20 cellular contexts compared by ENCODE assay signal in genomic region chr15:47675735-47676134, GRCh38. TPM values are rescaled to one million over a fixed set of nuclear protein-coding genes. Genes with fewer than 3 reads are reported as not detected.
A peak's percentile ranks its signal among the peaks of the same experiment; 100 is the strongest.
DNase-seq lines count a peak whose midpoint lies in the region; ATAC-seq and TF ChIP-seq lines count a peak whose summit lies in the region.
"Had no signal": no experiment of that assay in that cellular context is flagged by ENCODE, and none has a peak within 500 bp of the region (broad histone marks: within the 10 kb centered on the region; RNA-seq: fewer than 3 reads in every experiment).

No MANE protein-coding gene starts in this region.

- H3K9me2 ChIP-seq in neural cell (ENCODE audit: insufficient read depth, low read length), result no peaks in the 10 kb centered on the region

- no peak overlapping the region for H3K9ac ChIP-seq in neural cell (ENCODE audit: low read length)
- H3K9ac ChIP-seq: BLaER1 treated with 17β-estradiol and CSF1 and Interleukin-3, amounts not matched to agents 10 nM and 100 nM had no signal

- TF ChIP-seq RAD21 in neural cell (conservative IDR thresholded peaks at IDR 0.05), result no peak

- H3K4me1 ChIP-seq in ascending aorta, result no peaks in the 10 kb centered on the region
- H3K4me1 ChIP-seq: HAP-1, SJCRH30 had no signal

- H2AFZ ChIP-seq in neural cell (ENCODE audit: low read depth, low read length), result no peak overlapping the region

- no peak overlapping the region for H3K4me2 ChIP-seq in neural cell (ENCODE audit: low read length)
- H3K4me2 ChIP-seq: BLaER1 treated with 17β-estradiol and CSF1 and Interleukin-3, amounts not matched to agents 10 nM and 100 nM had no signal

- peak; percentile 4 for DNase-seq in NCI-H2227 (lab: John Stamatoyannopoulos, UW; ENCODE audit: unreplicated experiment)
- no peak for DNase-seq in NCI-H2227 treated with DMSO at 0.1 percent for 48 hours (lab: John Stamatoyannopoulos, UW)
- peak; percentile 11 for DNase-seq in MG63
- peak; percentile 54 for DNase-seq in ecto neural progenitor cell (ENCODE audit: low spot score)
- DNase-seq in AG08396 (ENCODE audit: low spot score), result no peak
- no peak for DNase-seq in ascending aorta (ENCODE audit: low spot score in 2 of 2)
- DNase-seq: Kasumi-1, NCI-H2029, NCI-H2171 treated with DMSO at 0.1 percent for 48 hours, NCI-H526, PC-3, SJCRH30 had no signal

- intact Hi-C loops in ascending aorta (cut with DNase I), result no loop called here

- H3K27ac ChIP-seq in neural cell (ENCODE audit: low read length), result peak overlapping the region; percentile 83
- H3K27ac ChIP-seq in ascending aorta, result no peak overlapping the region
- H3K27ac ChIP-seq: BLaER1 treated with 17β-estradiol and CSF1 and Interleukin-3, amounts not matched to agents 10 nM and 100 nM; HL-60; RWPE1; SJCRH30 had no signal

- no peak for ATAC-seq in HG03095 (IDR thresholded peaks at IDR 0.05; ENCODE audit: unreplicated experiment)
- ATAC-seq: PC-3 had no signal

- H4K20me1 ChIP-seq in neural cell (ENCODE audit: insufficient read depth), result peaks cover 3% of the 10 kb centered on the region
- H4K20me1 ChIP-seq: BLaER1 treated with 17β-estradiol and CSF1 and Interleukin-3, amounts not matched to agents 10 nM and 100 nM had no signal

- H3F3A ChIP-seq in neural cell (ENCODE audit: insufficient read depth, low read length, poor library complexity, severe bottlenecking), result peaks cover 13% of the 10 kb centered on the region

- no peaks in the 10 kb centered on the region for H3K79me2 ChIP-seq in neural cell (replicated peaks; ENCODE audit: insufficient read depth, low read length)

- H3K4me3 ChIP-seq in MG63 (no peak overlapping the region), neural cell (ENCODE audit: low read length) (no peak overlapping the region), ascending aorta (no peak overlapping the region)
- H3K4me3 ChIP-seq: BLaER1 treated with 17β-estradiol and CSF1 and Interleukin-3, amounts not matched to agents 10 nM and 100 nM; HAP-1; SJCRH30 had no signal

- no peak for TF ChIP-seq CTCF in neural cell (IDR thresholded peaks at IDR 0.05; ENCODE audit: poor library complexity, severe bottlenecking)
- TF ChIP-seq CTCF in ascending aorta (IDR thresholded peaks at IDR 0.05), result no peak

- H3K36me3 ChIP-seq in MG63 (no peaks in the 10 kb centered on the region), neural cell (ENCODE audit: insufficient read depth, low read length) (no peaks in the 10 kb centered on the region), ascending aorta (no peaks in the 10 kb centered on the region)
- H3K36me3 ChIP-seq: BLaER1 treated with 17β-estradiol and CSF1 and Interleukin-3, amounts not matched to agents 10 nM and 100 nM; HAP-1; SJCRH30 had no signal

- H3K9me3 ChIP-seq in MG63 (no peaks in the 10 kb centered on the region), neural cell (ENCODE audit: low read length) (no peaks in the 10 kb centered on the region), ascending aorta (no peaks in the 10 kb centered on the region)
- H3K9me3 ChIP-seq: HAP-1, SJCRH30 had no signal

- TF ChIP-seq EP300 in neural cell (conservative IDR thresholded peaks at IDR 0.05; ENCODE audit: poor library complexity, severe bottlenecking), result no peak

- no peaks in the 10 kb centered on the region for H3K27me3 ChIP-seq in MG63
- H3K27me3 ChIP-seq in neural cell (ENCODE audit: insufficient read depth, low read depth, low read length), result no peaks in the 10 kb centered on the region
- no peaks in the 10 kb centered on the region for H3K27me3 ChIP-seq in ascending aorta
- H3K27me3 ChIP-seq: BLaER1 treated with 17β-estradiol and CSF1 and Interleukin-3, amounts not matched to agents 10 nM and 100 nM had no signal

TF ChIP-seq in neural cell, 6 proteins besides CTCF, POLR2A, EP300 and RAD21:
- TF ChIP-seq EZH2 (IDR thresholded peaks at IDR 0.05; ENCODE audit: borderline replicate concordance, insufficient read depth, low read length, poor library complexity, severe bottlenecking) (no peak), TAF1 (IDR thresholded peaks at IDR 0.05; ENCODE audit: low read depth) (no peak), SMC3 (conservative IDR thresholded peaks at IDR 0.05; ENCODE audit: poor library complexity) (no peak), POLR2AphosphoS5 (IDR thresholded peaks at IDR 0.05) (no peak), MXI1 (conservative IDR thresholded peaks at IDR 0.05; ENCODE audit: poor library complexity, severe bottlenecking) (no peak)
- TF ChIP-seq, protein P1, sequence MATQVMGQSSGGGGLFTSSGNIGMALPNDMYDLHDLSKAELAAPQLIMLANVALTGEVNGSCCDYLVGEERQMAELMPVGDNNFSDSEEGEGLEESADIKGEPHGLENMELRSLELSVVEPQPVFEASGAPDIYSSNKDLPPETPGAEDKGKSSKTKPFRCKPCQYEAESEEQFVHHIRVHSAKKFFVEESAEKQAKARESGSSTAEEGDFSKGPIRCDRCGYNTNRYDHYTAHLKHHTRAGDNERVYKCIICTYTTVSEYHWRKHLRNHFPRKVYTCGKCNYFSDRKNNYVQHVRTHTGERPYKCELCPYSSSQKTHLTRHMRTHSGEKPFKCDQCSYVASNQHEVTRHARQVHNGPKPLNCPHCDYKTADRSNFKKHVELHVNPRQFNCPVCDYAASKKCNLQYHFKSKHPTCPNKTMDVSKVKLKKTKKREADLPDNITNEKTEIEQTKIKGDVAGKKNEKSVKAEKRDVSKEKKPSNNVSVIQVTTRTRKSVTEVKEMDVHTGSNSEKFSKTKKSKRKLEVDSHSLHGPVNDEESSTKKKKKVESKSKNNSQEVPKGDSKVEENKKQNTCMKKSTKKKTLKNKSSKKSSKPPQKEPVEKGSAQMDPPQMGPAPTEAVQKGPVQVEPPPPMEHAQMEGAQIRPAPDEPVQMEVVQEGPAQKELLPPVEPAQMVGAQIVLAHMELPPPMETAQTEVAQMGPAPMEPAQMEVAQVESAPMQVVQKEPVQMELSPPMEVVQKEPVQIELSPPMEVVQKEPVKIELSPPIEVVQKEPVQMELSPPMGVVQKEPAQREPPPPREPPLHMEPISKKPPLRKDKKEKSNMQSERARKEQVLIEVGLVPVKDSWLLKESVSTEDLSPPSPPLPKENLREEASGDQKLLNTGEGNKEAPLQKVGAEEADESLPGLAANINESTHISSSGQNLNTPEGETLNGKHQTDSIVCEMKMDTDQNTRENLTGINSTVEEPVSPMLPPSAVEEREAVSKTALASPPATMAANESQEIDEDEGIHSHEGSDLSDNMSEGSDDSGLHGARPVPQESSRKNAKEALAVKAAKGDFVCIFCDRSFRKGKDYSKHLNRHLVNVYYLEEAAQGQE (IDR thresholded peaks at IDR 0.05; ENCODE audit: borderline replicate concordance), result no peak

RNA-seq across cellular contexts. Expression of gene SEMA6D, which starts 41.6 kb away (rescaled TPM):
- total RNA-seq in MG63 (2014; rRNA removed; shearing (Covaris generic); ENCODE audit: low replicate concordance), result 1.0 and 14.1 TPM in 2 replicates
- polyA plus RNA-seq in neural cell, result 108 TPM in 2 replicates
- 294 and 336 TPM in 2 replicates for polyA minus RNA-seq in neural cell
- 4.0 TPM for total RNA-seq in ascending aorta
- total RNA-seq: A172 had no signal
- polyA plus RNA-seq: IgD-negative memory B cell had no signal

Comparison
In these comparisons a context has a peak if more than half of its experiments do, and no peak if none do; other contexts are left out.
1. DNase-seq: peak in NCI-H2227 (single experiment), MG63 (single experiment) and ecto neural progenitor cell (single experiment); none in NCI-H2227 treated with DMSO at 0.1 percent for 48 hours (single experiment), AG08396 (single experiment) and ascending aorta (0 of 2).